In the genomic region with DNA sequence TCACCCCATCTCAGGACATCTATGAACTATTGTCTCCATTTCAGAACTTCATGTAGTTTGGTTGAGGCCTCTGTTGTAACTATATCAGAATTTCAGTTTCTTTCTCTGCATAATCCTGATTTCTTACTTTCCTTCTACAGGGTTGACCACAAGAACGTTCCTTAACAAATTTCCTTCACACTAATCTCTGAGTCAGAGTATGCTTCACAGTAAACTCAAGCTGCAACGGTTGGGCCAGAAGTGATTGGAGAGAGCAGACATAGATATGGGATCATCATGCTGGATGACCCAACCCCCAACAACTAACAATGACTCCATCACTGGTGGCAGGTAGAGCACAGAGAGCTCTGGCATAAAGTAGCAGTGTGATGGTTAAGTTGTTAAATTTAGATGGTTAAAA, we compare ENCODE assay signal across 15 cellular contexts.
DNase-seq lines count a peak whose midpoint lies in the region; ATAC-seq and TF ChIP-seq lines count a peak whose summit lies in the region.
"Had no signal": no experiment of that assay in that cellular context is flagged by ENCODE, and none has a peak within 500 bp of the region (broad histone marks: within the 10 kb centered on the region; RNA-seq: fewer than 3 reads in every experiment).

No MANE protein-coding gene starts in this region.

- no TSS peak for BruUV-seq in Panc1 (replicated peaks; lab: Mats Ljungman, UMichigan)

- H3K27me3 ChIP-seq in Panc1 (ENCODE audit: control insufficient read depth, insufficient read depth, low read length) (no peaks in the 10 kb centered on the region), left ventricle myocardium inferior (ENCODE audit: low read depth) (no peaks in the 10 kb centered on the region)
- H3K27me3 ChIP-seq: esophagus muscularis mucosa had no signal

- H3K9me3 ChIP-seq in Panc1 (ENCODE audit: control insufficient read depth, insufficient read depth, low read depth, low read length), result peaks cover 4% of the 10 kb centered on the region; the same call in 1 of the 2 replicates
- H3K9me3 ChIP-seq in left ventricle myocardium inferior (replicated peaks), result no peaks in the 10 kb centered on the region
- H3K9me3 ChIP-seq: esophagus muscularis mucosa, SK-N-SH had no signal

- 0 out of 2 replicates have a peak, but pooled peaks have one; percentile 65 for ATAC-seq in Panc1

- DNase-seq in ELR (ENCODE audit: low read depth) (peak; percentile 98), Panc1 (ENCODE audit: low read depth, low spot score) (no peak), epithelial cell of prostate (ENCODE audit: low read depth, low spot score) (peak; percentile 72), renal cortical epithelial cell (ENCODE audit: low read depth) (peak; percentile 95), left ventricle myocardium inferior (no peak), OCI-M2 (lab: John Stamatoyannopoulos, UW; ENCODE audit: unreplicated experiment) (no peak), NCI-H1092 (lab: John Stamatoyannopoulos, UW) (no peak), NCI-H2171 (lab: John Stamatoyannopoulos, UW) (no peak)
- DNase-seq: activated naive CD4-positive, alpha-beta T cell treated with Interleukin-2 at 50 U/mL for 16 hours; CD4-positive, alpha-beta memory T cell; NCI-H187; right cardiac atrium; SK-N-SH; WERI-Rb-1 had no signal

- no peak for TF ChIP-seq CTCF in Panc1 (IDR thresholded peaks at IDR 0.05)
- TF ChIP-seq CTCF in left ventricle myocardium inferior (IDR thresholded peaks at IDR 0.05; ENCODE audit: borderline replicate concordance), result no peak

- CTCF ChIA-PET in Panc1 (lab: Charles Lee), result no interaction called here

- in situ Hi-C loops in Panc1 (cut with HindIII; ENCODE audit: low pct_unique_long_range_greater_than_20kb, low sequenced_read_pairs), result no loop called here

- H3K4me1 ChIP-seq in Panc1 (ENCODE audit: control insufficient read depth, insufficient read depth, low read length) (0 out of 2 replicates have a peak, but pooled peaks cover 3% of the 10 kb centered on the region), left ventricle myocardium inferior (peaks cover 9% of the 10 kb centered on the region)
- H3K4me1 ChIP-seq: esophagus muscularis mucosa had no signal

- POLR2A ChIA-PET in Panc1 (lab: Charles Lee), result no interaction called here

- intact Hi-C loops in Panc1 (cut with micrococcal nuclease; ENCODE audit: unreplicated experiment) (no loop called here), left ventricle myocardium inferior (cut with micrococcal nuclease) (no loop called here)

- H3K36me3 ChIP-seq in Panc1 (ENCODE audit: control insufficient read depth, insufficient read depth, low read length) (no peaks in the 10 kb centered on the region), left ventricle myocardium inferior (no peaks in the 10 kb centered on the region)
- H3K36me3 ChIP-seq: esophagus muscularis mucosa, WERI-Rb-1 had no signal

- no peak overlapping the region for H3K4me3 ChIP-seq in Panc1 (ENCODE audit: low read depth in 2 of 2, low read length in 2 of 2)
- no peak overlapping the region for H3K4me3 ChIP-seq in left ventricle myocardium inferior
- H3K4me3 ChIP-seq: esophagus muscularis mucosa had no signal

- H3K27ac ChIP-seq in Panc1 (ENCODE audit: low read length), result no peak overlapping the region
- peak overlapping the region; percentile 66 for H3K27ac ChIP-seq in epithelial cell of prostate
- H3K27ac ChIP-seq in left ventricle myocardium inferior (replicated peaks), result no peak overlapping the region
- H3K27ac ChIP-seq: esophagus muscularis mucosa, WERI-Rb-1 had no signal

Comparison
In these comparisons a context has a peak if more than half of its experiments do, and no peak if none do; other contexts are left out.
1. DNase-seq: peak in ELR (single experiment), epithelial cell of prostate (single experiment) and renal cortical epithelial cell (single experiment); none in Panc1 (single experiment), left ventricle myocardium inferior (single experiment), OCI-M2 (single experiment), NCI-H1092 (single experiment) and NCI-H2171 (single experiment).